Comparison of ENCODE assay signal across 8 cellular contexts in the genomic region with DNA sequence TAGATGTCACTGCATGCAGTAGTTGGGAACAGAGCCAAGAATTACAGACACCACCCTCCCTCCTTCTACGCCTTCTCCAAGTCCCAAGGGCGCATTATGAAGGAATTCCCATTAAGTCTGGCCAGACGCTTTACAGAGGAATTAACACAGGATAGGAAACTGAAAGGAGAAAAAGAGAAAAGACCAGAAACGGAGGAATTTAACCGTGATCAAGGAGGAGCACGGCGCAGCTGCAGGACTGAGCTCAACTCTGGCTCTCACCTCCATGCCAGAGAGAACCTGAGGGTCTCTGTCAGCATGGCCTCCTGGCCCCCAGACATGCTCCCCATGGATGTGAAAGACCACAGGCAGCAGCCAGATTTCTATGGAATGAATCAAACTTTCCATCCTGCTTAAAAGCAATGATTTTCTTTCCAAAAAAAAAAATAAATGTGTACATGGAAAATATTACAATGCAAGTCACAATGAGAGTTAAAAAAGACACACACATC. TPM values are rescaled to one million over a fixed set of nuclear protein-coding genes. Genes with fewer than 3 reads are reported as not detected.
A peak's percentile ranks its signal among the peaks of the same experiment; 100 is the strongest.
DNase-seq lines count a peak whose midpoint lies in the region; ATAC-seq and TF ChIP-seq lines count a peak whose summit lies in the region.

No MANE protein-coding gene starts in this region.

- H3K9me3 Mint-ChIP-seq in chondrocyte (ENCODE audit: low read depth), result no peaks in the 10 kb centered on the region

- no peak for TF ChIP-seq CTCF in chondrocyte (IDR thresholded peaks at IDR 0.05)

- peaks cover 95% of the 10 kb centered on the region for H3K4me1 Mint-ChIP-seq in chondrocyte (ENCODE audit: low read depth)

- peak; percentile 68 for DNase-seq in AG08396 (ENCODE audit: low spot score)
- DNase-seq in KBM-7, result peak; percentile 52
- no peak for DNase-seq in chondrocyte (ENCODE audit: low spot score)
- peak; percentile 51 for DNase-seq in mucosa of gallbladder (ENCODE audit: low spot score)
- no peak for DNase-seq in NCI-H524 (lab: John Stamatoyannopoulos, UW)
- DNase-seq in cerebellum (ENCODE audit: low spot score), result no peak
- DNase-seq in NCI-H1417 (lab: John Stamatoyannopoulos, UW), result no peak

- H3K27me3 Mint-ChIP-seq in chondrocyte (ENCODE audit: low read depth), result no peaks in the 10 kb centered on the region

- ATAC-seq in HG03280 (IDR thresholded peaks at IDR 0.05; ENCODE audit: unreplicated experiment), result no peak

- H3K27ac Mint-ChIP-seq in chondrocyte (ENCODE audit: unreplicated experiment), result peak overlapping the region; percentile 93

- in situ Hi-C loops in KBM-7 (cut with MboI; ENCODE audit: low pct_unique_long_range_greater_than_20kb, low sequenced_read_pairs), result no loop called here

- peaks cover 10% of the 10 kb centered on the region for H3K36me3 Mint-ChIP-seq in chondrocyte (ENCODE audit: low read depth)

- peak overlapping the region; percentile 75 for H3K4me3 Mint-ChIP-seq in chondrocyte (ENCODE audit: unreplicated experiment)

RNA-seq across cellular contexts. Expression of a gene that starts 13.7 kb away (rescaled TPM):
- total RNA-seq in chondrocyte, result 160 to 190 TPM (median 163 TPM) in 3 replicates
- 19.8 TPM for total RNA-seq in mucosa of gallbladder
- total RNA-seq in cerebellum, result 1.6 TPM

Comparison
In these comparisons a context has a peak if more than half of its experiments do, and no peak if none do; other contexts are left out.
1. DNase-seq: peak in AG08396 (single experiment), KBM-7 (single experiment) and mucosa of gallbladder (single experiment); none in chondrocyte (single experiment), NCI-H524 (0 of 2), cerebellum (single experiment) and NCI-H1417 (0 of 3).